Comparison of ENCODE assay signal across 23 cellular contexts in genomic region chr1:40977721-40978120, GRCh38. TPM values are rescaled to one million over a fixed set of nuclear protein-coding genes. Genes with fewer than 3 reads are reported as not detected.
DNase-seq lines count a peak whose midpoint lies in the region; ATAC-seq and TF ChIP-seq lines count a peak whose summit lies in the region.
"Had no signal": no experiment of that assay in that cellular context is flagged by ENCODE, and none has a peak within 500 bp of the region (broad histone marks: within the 10 kb centered on the region; RNA-seq: fewer than 3 reads in every experiment).

No MANE protein-coding gene starts in this region.

- peaks cover 10 to 11% of the 10 kb centered on the region in 2 donors for H3K4me1 ChIP-seq in naive thymus-derived CD4-positive, alpha-beta T cell (ENCODE audit: control insufficient read depth in 2 of 2, insufficient read depth in 2 of 2, low read length in 2 of 2)

- no peaks in the 10 kb centered on the region for H3K27me3 ChIP-seq in naive thymus-derived CD4-positive, alpha-beta T cell (ENCODE audit: control insufficient read depth in 2 of 2, insufficient read depth in 2 of 2, low read length in 2 of 2)
- H3K27me3 ChIP-seq: gastrocnemius medialis, testis had no signal

- H3K4me1 Mint-ChIP-seq in HFFc6 (ENCODE audit: low read depth) = peaks cover 72% of the 10 kb centered on the region
- H3K4me1 Mint-ChIP-seq in brain = peaks cover 29% of the 10 kb centered on the region
- H3K4me1 Mint-ChIP-seq in naive thymus-derived CD8-positive, alpha-beta T cell = peaks cover 20 to 30% (median 23%) of the 10 kb centered on the region in 4 donors
- peaks cover 17 to 31% (median 23%) of the 10 kb centered on the region in 7 donors for H3K4me1 Mint-ChIP-seq in naive thymus-derived CD4-positive, alpha-beta T cell

- CTCF ChIA-PET in naive thymus-derived CD4-positive, alpha-beta T cell (lab: Charles Lee) = no interaction called here

- no peak overlapping the region for H3K4me3 ChIP-seq in AG10803 (ENCODE audit: low read length)
- H3K4me3 ChIP-seq in naive thymus-derived CD4-positive, alpha-beta T cell (ENCODE audit: low read length) = no peak overlapping the region
- H3K4me3 ChIP-seq: gastrocnemius medialis, testis had no signal

- no peak for ATAC-seq in naive thymus-derived CD8-positive, alpha-beta T cell
- ATAC-seq in naive thymus-derived CD4-positive, alpha-beta T cell = no peak
- no peak for ATAC-seq in HG03139 (IDR thresholded peaks at IDR 0.05; ENCODE audit: unreplicated experiment)
- ATAC-seq: gastrocnemius medialis, left colon, Right ventricle myocardium inferior, T-cell had no signal

- no peaks in the 10 kb centered on the region for H3K9me3 ChIP-seq in naive thymus-derived CD4-positive, alpha-beta T cell (ENCODE audit: control insufficient read depth in 2 of 3, low read length in 3 of 3)
- H3K9me3 ChIP-seq: Caco-2, gastrocnemius medialis, testis had no signal

- H3K27ac ChIP-seq in naive thymus-derived CD4-positive, alpha-beta T cell (ENCODE audit: low read depth, low read length) = no peak overlapping the region
- H3K27ac ChIP-seq: gastrocnemius medialis, testis had no signal

- TF ChIP-seq CTCF in AG10803 (conservative IDR thresholded peaks at IDR 0.05; ENCODE audit: low read length) (no peak), HFFc6 (IDR thresholded peaks at IDR 0.05) (no peak), brain (conservative IDR thresholded peaks at IDR 0.05) (no peak)

- H3K27ac Mint-ChIP-seq in HFFc6 (peak overlapping the region; percentile 86), brain (peak overlapping the region in 1 of 5 experiments; percentile 11)
- peak overlapping the region in 1 of 10 donors; percentile 47 for H3K27ac Mint-ChIP-seq in naive thymus-derived CD8-positive, alpha-beta T cell
- peak overlapping the region in 1 of 9 donors; percentile 27 for H3K27ac Mint-ChIP-seq in naive thymus-derived CD4-positive, alpha-beta T cell
- H3K27ac Mint-ChIP-seq: mesothelial cell of epicardium, T-cell had no signal

- POLR2A ChIA-PET in naive thymus-derived CD8-positive, alpha-beta T cell (lab: Charles Lee) = no interaction called here
- POLR2A ChIA-PET in naive thymus-derived CD4-positive, alpha-beta T cell (lab: Charles Lee) = interaction anchor here (0.6 kb wide), 1 partner anchor 559 kb away, joined by 3 read pairs; no protein-coding TSS in a partner anchor

- H3K27me3 Mint-ChIP-seq in HFFc6 (ENCODE audit: insufficient read depth) = no peaks in the 10 kb centered on the region
- H3K27me3 Mint-ChIP-seq in brain = no peaks in the 10 kb centered on the region
- H3K27me3 Mint-ChIP-seq in naive thymus-derived CD8-positive, alpha-beta T cell = no peaks in the 10 kb centered on the region
- no peaks in the 10 kb centered on the region for H3K27me3 Mint-ChIP-seq in naive thymus-derived CD4-positive, alpha-beta T cell
- H3K27me3 Mint-ChIP-seq: T-cell had no signal

- H3K36me3 ChIP-seq in naive thymus-derived CD4-positive, alpha-beta T cell (ENCODE audit: control insufficient read depth in 2 of 3, insufficient read depth in 3 of 3, low read length in 3 of 3) = no peaks in the 10 kb centered on the region
- H3K36me3 ChIP-seq: gastrocnemius medialis had no signal

- H3K9me3 Mint-ChIP-seq in HFFc6 = no peaks in the 10 kb centered on the region
- no peaks in the 10 kb centered on the region for H3K9me3 Mint-ChIP-seq in brain
- no peaks in the 10 kb centered on the region for H3K9me3 Mint-ChIP-seq in naive thymus-derived CD8-positive, alpha-beta T cell
- no peaks in the 10 kb centered on the region for H3K9me3 Mint-ChIP-seq in naive thymus-derived CD4-positive, alpha-beta T cell
- H3K9me3 Mint-ChIP-seq: mesothelial cell of epicardium, T-cell had no signal

- DNase-seq in AG10803 (ENCODE audit: low read depth) (peak; percentile 64), HFFc6 (peak; percentile 43), NCI-H1417 treated with DMSO at 0.1 percent for 48 hours (lab: John Stamatoyannopoulos, UW) (no peak)
- no peak for DNase-seq in naive thymus-derived CD8-positive, alpha-beta T cell
- no peak for DNase-seq in naive thymus-derived CD4-positive, alpha-beta T cell
- no peak for DNase-seq in activated naive CD4-positive, alpha-beta T cell treated with anti-CD3 and anti-CD28 coated beads, Interleukin-2, amount 50 U/mL, for 16 hours
- DNase-seq: activated CD4-positive, alpha-beta T cell treated with anti-CD3 and anti-CD28 coated beads, Interleukin-2, amount 50 U/mL, for 48 hours; activated naive CD4-positive, alpha-beta T cell; AML-193; dermis blood vessel endothelial cell; gastrocnemius medialis; GOT3; left colon; NCI-H1105 treated with DMSO at 0.1 percent for 48 hours; NCI-H524 treated with DMSO at 0.1 percent for 48 hours; retina; T-cell; testis had no signal

- H3K36me3 Mint-ChIP-seq in HFFc6 (ENCODE audit: low read depth) (peaks cover 19% of the 10 kb centered on the region), brain (no peaks in the 10 kb centered on the region)
- H3K36me3 Mint-ChIP-seq in naive thymus-derived CD8-positive, alpha-beta T cell = peaks cover 0 to 2% (median 0%) of the 10 kb centered on the region in 3 donors
- H3K36me3 Mint-ChIP-seq in naive thymus-derived CD4-positive, alpha-beta T cell = peaks cover 0 to 10% (median 0%) of the 10 kb centered on the region in 5 donors
- H3K36me3 Mint-ChIP-seq: mesothelial cell of epicardium, T-cell had no signal

- H3K4me3 Mint-ChIP-seq in HFFc6 (0 out of 2 replicates have a peak overlapping the region, but pooled peaks have one; percentile 7), brain (peak overlapping the region; percentile 8 to 61 (median 28))
- peak overlapping the region in 6 of 10 donors; percentile 5 to 81 (median 46) for H3K4me3 Mint-ChIP-seq in naive thymus-derived CD8-positive, alpha-beta T cell
- peak overlapping the region in 2 of 10 donors; percentile 10 to 43 for H3K4me3 Mint-ChIP-seq in naive thymus-derived CD4-positive, alpha-beta T cell

- intact Hi-C loops in naive thymus-derived CD4-positive, alpha-beta T cell (cut with micrococcal nuclease) = loop anchor here (2.0 to 5.0 kb wide), 5 partner anchors 170 to 1479 kb away; partner anchors contain the start of genes CAP1 (in 1 of the 2), PPCS (in 1 of the 2) and ZMYND12 (in 1 of the 2)

RNA-seq across cellular contexts. Expression of gene CTPS1, which starts 1.8 kb away (rescaled TPM):
- total RNA-seq in HFFc6 (2021; fragmentation: NEBNext Ultra II Directional; extraction: Animal tissue kit (Norgen Biotek cat#: 25700)) = 100 to 1,000 TPM in 1 of 6 experiments, 10 to 100 TPM in 5; 89.3 to 125 (median 91.6) TPM
- 28.6 TPM for polyA plus RNA-seq in brain (ENCODE audit: insufficient read depth, low read depth, low replicate concordance)
- total RNA-seq in naive thymus-derived CD8-positive, alpha-beta T cell = 10 to 100 TPM; 22.5 to 25.6 TPM
- 10 to 100 TPM; 12.7 to 21.3 (median 19.0) TPM for polyA plus RNA-seq in naive thymus-derived CD8-positive, alpha-beta T cell
- total RNA-seq in naive thymus-derived CD4-positive, alpha-beta T cell = 10 to 100 TPM; 16.4 to 57.6 (median 40.6) TPM
- polyA plus RNA-seq in naive thymus-derived CD4-positive, alpha-beta T cell = 10 to 100 TPM; 12.4 to 16.5 TPM

RNA-seq across cellular contexts. Expression of gene SLFNL1, which starts 43.8 kb away (rescaled TPM):
- total RNA-seq in HFFc6 (2021; fragmentation: NEBNext Ultra II Directional; extraction: Animal tissue kit (Norgen Biotek cat#: 25700)) = under 1 TPM in 4 of 6 experiments, not detected in 2; 0.07 to 0.17 (median 0.11) TPM
- polyA plus RNA-seq in brain (ENCODE audit: insufficient read depth, low read depth, low replicate concordance) = 0.27 TPM
- total RNA-seq in naive thymus-derived CD8-positive, alpha-beta T cell = under 1 TPM; 0.47 to 0.65 TPM
- polyA plus RNA-seq in naive thymus-derived CD8-positive, alpha-beta T cell = under 1 TPM; 0.12 to 0.49 (median 0.21) TPM
- 1 to 10 TPM in 1 of 5 experiments, under 1 TPM in 4; 0.19 to 1.1 (median 0.29) TPM for total RNA-seq in naive thymus-derived CD4-positive, alpha-beta T cell
- polyA plus RNA-seq in naive thymus-derived CD4-positive, alpha-beta T cell = under 1 TPM; 0.25 to 0.69 TPM

Comparison
In these comparisons a context has a peak if more than half of its experiments do, and no peak if none do; other contexts are left out.
1. DNase-seq: peak in AG10803 (single experiment) and HFFc6 (single experiment); none in naive thymus-derived CD8-positive, alpha-beta T cell (0 of 10), naive thymus-derived CD4-positive, alpha-beta T cell (0 of 9), NCI-H1417 treated with DMSO at 0.1 percent for 48 hours (single experiment) and activated naive CD4-positive, alpha-beta T cell treated with anti-CD3 and anti-CD28 coated beads, Interleukin-2, amount 50 U/mL, for 16 hours (single experiment).